8 cellular contexts compared by ENCODE assay signal in the genomic region with DNA sequence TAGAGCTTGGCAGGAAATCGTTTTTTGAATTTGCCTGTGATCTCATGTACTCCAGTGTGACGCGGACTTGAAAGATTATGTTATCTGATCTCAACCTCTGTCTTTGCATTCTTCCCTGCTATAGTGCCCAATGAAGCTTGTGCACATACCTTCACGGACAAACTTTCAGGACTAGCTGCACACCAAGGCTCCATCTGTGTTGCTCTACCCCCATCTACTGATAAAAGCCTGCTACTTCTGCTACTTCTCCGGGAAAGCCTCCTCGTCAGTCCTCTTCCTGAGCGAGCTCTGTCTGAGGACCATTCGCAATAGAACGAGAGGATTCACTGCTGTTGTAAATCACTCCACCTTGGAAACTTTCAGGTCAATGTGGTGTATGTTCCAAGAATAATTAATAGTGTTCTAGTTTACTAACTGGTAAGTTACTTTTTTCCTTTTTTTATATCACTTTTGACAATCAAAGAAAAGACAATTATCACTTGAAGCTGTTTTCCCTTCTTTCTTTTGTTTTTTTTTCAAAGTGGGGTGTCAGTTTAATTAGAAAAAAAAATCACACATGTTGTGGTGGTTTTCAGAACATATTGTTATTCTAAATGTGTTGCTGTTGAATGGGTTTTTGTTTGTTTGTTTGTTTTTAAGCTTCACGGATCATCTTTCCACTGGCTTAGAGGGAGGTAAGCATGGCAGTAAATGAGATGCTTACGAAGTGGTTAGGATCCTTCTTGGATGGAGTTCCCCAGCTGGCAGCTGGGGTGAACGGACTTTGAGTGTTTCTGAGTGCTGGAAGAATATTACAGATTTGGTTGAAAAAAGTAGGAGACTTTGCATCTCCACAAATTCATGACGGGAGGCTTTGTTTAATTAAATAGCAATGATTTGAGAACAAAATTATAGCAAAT.
DNase-seq lines count a peak whose midpoint lies in the region; ATAC-seq and TF ChIP-seq lines count a peak whose summit lies in the region.

No MANE protein-coding gene starts in this region.

- peak; percentile 16 for DNase-seq in COLO668 (lab: John Stamatoyannopoulos, UW; ENCODE audit: unreplicated experiment)
- peak; percentile 81 for DNase-seq in RPMI7951 (ENCODE audit: low read depth)
- peak; percentile 12 for DNase-seq in brain pericyte (ENCODE audit: low read depth, low spot score)
- DNase-seq in inferior parietal cortex (ENCODE audit: extremely low spot score): peak; percentile 79
- DNase-seq in stimulated activated CD8-positive, alpha-beta memory T cell treated with anti-CD3 and anti-CD28 coated beads, Interleukin-12 subunit alpha, Interleukin-12 subunit beta, amount 100 ng/mL, for 1 hour (ENCODE audit: low read depth): peak; percentile 2

- no peak for TF ChIP-seq EP300 in Ishikawa (IDR thresholded peaks at IDR 0.05; ENCODE audit: borderline replicate concordance)

- TF ChIP-seq RAD21 in Ishikawa (IDR thresholded peaks at IDR 0.05; ENCODE audit: low read depth): peak; percentile 63

- ATAC-seq in GM19043 (IDR thresholded peaks at IDR 0.05; ENCODE audit: low read depth, unreplicated experiment) (peak; percentile 78), HG03025 (IDR thresholded peaks at IDR 0.05; ENCODE audit: low FRiP score, unreplicated experiment) (no peak)

TF ChIP-seq in Ishikawa, 13 proteins besides CTCF, POLR2A, EP300 and RAD21:
- TF ChIP-seq CREB1 (IDR thresholded peaks at IDR 0.05; ENCODE audit: low read depth) (no peak), NFIC (IDR thresholded peaks at IDR 0.05) (no peak), TEAD4 (IDR thresholded peaks at IDR 0.05) (no peak), TAF1 (IDR thresholded peaks at IDR 0.05; ENCODE audit: low read depth) (no peak)
- TF ChIP-seq, protein P1, sequence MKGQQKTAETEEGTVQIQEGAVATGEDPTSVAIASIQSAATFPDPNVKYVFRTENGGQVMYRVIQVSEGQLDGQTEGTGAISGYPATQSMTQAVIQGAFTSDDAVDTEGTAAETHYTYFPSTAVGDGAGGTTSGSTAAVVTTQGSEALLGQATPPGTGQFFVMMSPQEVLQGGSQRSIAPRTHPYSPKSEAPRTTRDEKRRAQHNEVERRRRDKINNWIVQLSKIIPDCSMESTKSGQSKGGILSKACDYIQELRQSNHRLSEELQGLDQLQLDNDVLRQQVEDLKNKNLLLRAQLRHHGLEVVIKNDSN (IDR thresholded peaks at IDR 0.05): no peak

Comparison
In these comparisons a context has a peak if more than half of its experiments do, and no peak if none do; other contexts are left out.
1. DNase-seq: peak in every context shown above with its lines; median percentile 81 in RPMI7951; 79 in inferior parietal cortex; 16 in COLO668; 12 in brain pericyte; 2 in stimulated activated CD8-positive, alpha-beta memory T cell treated with anti-CD3 and anti-CD28 coated beads, Interleukin-12 subunit alpha, Interleukin-12 subunit beta, amount 100 ng/mL, for 1 hour.